Comparison of ENCODE assay signal across 1 cellular context in the genomic region with DNA sequence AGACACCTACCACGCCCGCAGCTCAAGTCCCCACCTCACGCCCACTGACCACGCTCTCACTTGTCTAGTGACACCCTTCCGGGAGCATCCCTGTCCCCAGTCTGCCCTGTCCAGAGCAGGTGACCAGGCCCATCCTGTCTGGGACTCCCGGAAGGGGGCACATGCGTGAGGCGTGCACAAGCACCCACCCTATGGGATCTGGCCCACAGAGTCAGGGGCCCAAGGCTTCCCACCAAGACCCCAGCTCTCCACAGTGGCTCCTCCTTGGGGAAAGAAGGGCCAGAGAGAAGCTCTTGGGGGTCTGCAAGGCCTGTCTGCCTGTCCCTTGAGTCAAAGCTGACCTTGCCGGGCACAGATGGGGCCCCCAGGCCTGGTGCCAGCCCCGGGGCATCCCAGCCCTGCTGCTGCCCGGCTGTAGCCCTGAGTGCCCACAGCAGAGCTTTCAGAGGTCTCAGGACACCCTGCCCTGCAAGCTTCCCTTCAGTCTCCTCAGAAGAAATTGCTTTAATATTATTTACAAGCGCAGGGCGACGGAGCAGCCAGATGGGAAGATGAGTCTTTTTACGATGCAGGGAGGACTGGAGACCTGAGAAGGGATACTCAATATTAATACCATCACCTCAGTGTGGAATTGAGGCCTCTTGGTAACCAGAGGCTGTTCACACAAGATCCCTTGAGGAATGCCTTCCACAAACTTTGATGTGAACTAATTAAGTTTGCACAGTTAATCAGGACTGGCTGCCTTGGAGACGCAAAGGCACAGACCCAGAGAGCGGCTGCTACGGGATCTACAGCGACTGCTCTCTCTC.
TF ChIP-seq lines count a peak whose summit lies in the region.

No MANE protein-coding gene starts in this region.

TF ChIP-seq in SK-N-SH, 30 proteins besides CTCF, POLR2A, EP300 and RAD21 (continued from another document):
- TF ChIP-seq, protein P1, sequence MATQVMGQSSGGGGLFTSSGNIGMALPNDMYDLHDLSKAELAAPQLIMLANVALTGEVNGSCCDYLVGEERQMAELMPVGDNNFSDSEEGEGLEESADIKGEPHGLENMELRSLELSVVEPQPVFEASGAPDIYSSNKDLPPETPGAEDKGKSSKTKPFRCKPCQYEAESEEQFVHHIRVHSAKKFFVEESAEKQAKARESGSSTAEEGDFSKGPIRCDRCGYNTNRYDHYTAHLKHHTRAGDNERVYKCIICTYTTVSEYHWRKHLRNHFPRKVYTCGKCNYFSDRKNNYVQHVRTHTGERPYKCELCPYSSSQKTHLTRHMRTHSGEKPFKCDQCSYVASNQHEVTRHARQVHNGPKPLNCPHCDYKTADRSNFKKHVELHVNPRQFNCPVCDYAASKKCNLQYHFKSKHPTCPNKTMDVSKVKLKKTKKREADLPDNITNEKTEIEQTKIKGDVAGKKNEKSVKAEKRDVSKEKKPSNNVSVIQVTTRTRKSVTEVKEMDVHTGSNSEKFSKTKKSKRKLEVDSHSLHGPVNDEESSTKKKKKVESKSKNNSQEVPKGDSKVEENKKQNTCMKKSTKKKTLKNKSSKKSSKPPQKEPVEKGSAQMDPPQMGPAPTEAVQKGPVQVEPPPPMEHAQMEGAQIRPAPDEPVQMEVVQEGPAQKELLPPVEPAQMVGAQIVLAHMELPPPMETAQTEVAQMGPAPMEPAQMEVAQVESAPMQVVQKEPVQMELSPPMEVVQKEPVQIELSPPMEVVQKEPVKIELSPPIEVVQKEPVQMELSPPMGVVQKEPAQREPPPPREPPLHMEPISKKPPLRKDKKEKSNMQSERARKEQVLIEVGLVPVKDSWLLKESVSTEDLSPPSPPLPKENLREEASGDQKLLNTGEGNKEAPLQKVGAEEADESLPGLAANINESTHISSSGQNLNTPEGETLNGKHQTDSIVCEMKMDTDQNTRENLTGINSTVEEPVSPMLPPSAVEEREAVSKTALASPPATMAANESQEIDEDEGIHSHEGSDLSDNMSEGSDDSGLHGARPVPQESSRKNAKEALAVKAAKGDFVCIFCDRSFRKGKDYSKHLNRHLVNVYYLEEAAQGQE (IDR thresholded peaks at IDR 0.05; ENCODE audit: low read depth, low read length): no peak
- TF ChIP-seq POLR2AphosphoS5 (IDR thresholded peaks at IDR 0.05; ENCODE audit: low read depth, low read length) (no peak), SMC3 (IDR thresholded peaks at IDR 0.05; ENCODE audit: low read depth, low read length) (no peak), SIN3A (IDR thresholded peaks at IDR 0.05; ENCODE audit: borderline replicate concordance, low read depth, low read length) (no peak)
